Comparison of ENCODE assay signal across 16 cellular contexts in genomic region chr1:40636777-40637176, GRCh38.
"Had no signal": no experiment of that assay in that cellular context is flagged by ENCODE, and none has a peak within 500 bp of the region (broad histone marks: within the 10 kb centered on the region; RNA-seq: fewer than 3 reads in every experiment).

No MANE protein-coding gene starts in this region.

- DNase-seq: activated CD4-positive, alpha-beta T cell treated with anti-CD3 and anti-CD28 coated beads, Interleukin-2, amount 50 U/mL, for 4 hours; activated CD4-positive, CD25-positive, alpha-beta regulatory T cell treated with anti-CD3 and anti-CD28 coated beads, Interleukin-2, amount 50 U/mL, for 72 hours; activated T-cell treated with anti-CD3 and anti-CD28 coated beads, Interleukin-2, amount 50 U/mL, for 1 hour; amniotic stem cell; brain microvascular endothelial cell; esophagus squamous epithelium; foreskin fibroblast; glutamatergic neuron; left ventricle myocardium inferior; ovary had no signal

- H3K36me3 Mint-ChIP-seq: activated naive CD4-positive, alpha-beta T cell treated with anti-CD3 and anti-CD28 coated beads, Interleukin-2, amount 50 U/mL, for 72 hours had no signal

- H3K9me3 Mint-ChIP-seq: activated naive CD4-positive, alpha-beta T cell treated with anti-CD3 and anti-CD28 coated beads, Interleukin-2, amount 50 U/mL, for 72 hours had no signal

- H3K4me3 Mint-ChIP-seq: memory B cell, neural crest cell had no signal

- H3K27ac ChIP-seq: brain microvascular endothelial cell, esophagus squamous epithelium, left ventricle myocardium inferior, ovary, skin epidermis, tibial nerve, vagina had no signal

- H3K27ac Mint-ChIP-seq: memory B cell had no signal

- H3K27me3 Mint-ChIP-seq: memory B cell had no signal
